Comparison of ENCODE assay signal across 8 cellular contexts in the genomic region with DNA sequence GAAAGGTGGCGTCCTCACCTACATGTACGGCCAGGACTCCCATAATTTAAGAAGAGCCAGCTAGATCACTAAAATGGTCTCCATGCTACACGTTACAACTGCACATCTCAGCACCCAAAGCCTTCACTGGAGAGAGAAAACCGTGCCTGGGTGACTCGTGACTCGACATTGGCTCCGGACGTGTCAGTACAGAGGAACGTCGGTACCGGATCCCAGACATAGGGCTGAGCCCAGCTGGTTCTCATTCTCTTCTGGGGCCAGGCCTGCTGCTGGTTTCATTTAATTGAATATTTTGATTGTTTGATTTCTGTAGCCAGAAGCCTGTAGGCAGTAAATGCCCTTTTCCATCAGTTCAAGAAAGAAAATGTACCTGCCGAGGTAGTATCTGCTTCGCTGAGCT.
DNase-seq lines count a peak whose midpoint lies in the region; ATAC-seq, FAIRE-seq and TF ChIP-seq lines count a peak whose summit lies in the region.

No MANE protein-coding gene starts in this region.

- peak overlapping the region; percentile 3 to 86 (median 30) for H3K27ac Mint-ChIP-seq in naive thymus-derived CD8-positive, alpha-beta T cell

- no peaks in the 10 kb centered on the region for H3K4me1 ChIP-seq in ascending aorta

- H3K9me3 ChIP-seq in ascending aorta = peaks cover 9% of the 10 kb centered on the region in 2 donors

- H3K27ac ChIP-seq in ascending aorta = peak overlapping the region in 1 of 2 donors; percentile 36

- H3K27me3 Mint-ChIP-seq in naive thymus-derived CD8-positive, alpha-beta T cell = peaks cover 0 to 4% (median 0%) of the 10 kb centered on the region in 5 donors

- peaks cover 11 to 22% (median 15%) of the 10 kb centered on the region in 4 donors for H3K4me1 Mint-ChIP-seq in naive thymus-derived CD8-positive, alpha-beta T cell

- FAIRE-seq in HTR-8/SVneo (lab: Jason Lieb, UNC) = no peak

- peak; percentile 18 for ATAC-seq in HG02759 (IDR thresholded peaks at IDR 0.05; ENCODE audit: unreplicated experiment)
- peak; percentile 49 to 62 for ATAC-seq in naive thymus-derived CD8-positive, alpha-beta T cell

- H3K4me3 ChIP-seq in ascending aorta = peak overlapping the region; percentile 12 to 41

- no peaks in the 10 kb centered on the region for H3K27me3 ChIP-seq in ascending aorta

- intact Hi-C loops in ascending aorta (cut with DNase I) = loop anchor here (5.0 to 10.0 kb wide), 3 partner anchors 360 to 1577 kb away; a partner anchor contains a TSS

- H3K4me3 Mint-ChIP-seq in naive thymus-derived CD8-positive, alpha-beta T cell = peak overlapping the region in 8 of 10 donors; percentile 4 to 63 (median 18)

- POLR2A ChIA-PET in naive thymus-derived CD8-positive, alpha-beta T cell (lab: Charles Lee) = interaction anchor here (0.9 to 1.6 kb wide), 3 partner anchors 10 to 34 kb away, joined by 3 to 10 read pairs (median 4); no protein-coding TSS in a partner anchor

- H3K36me3 Mint-ChIP-seq in naive thymus-derived CD8-positive, alpha-beta T cell = peaks cover 0 to 12% (median 7%) of the 10 kb centered on the region in 3 donors

- peaks cover 0 to 17% (median 10%) of the 10 kb centered on the region in 9 donors for H3K9me3 Mint-ChIP-seq in naive thymus-derived CD8-positive, alpha-beta T cell

- DNase-seq in D341Med (ENCODE audit: low spot score) = peak; percentile 42
- peak in 1 of 2 donors; percentile 68 for DNase-seq in ascending aorta (ENCODE audit: low spot score in 2 of 2)
- no peak for DNase-seq in naive thymus-derived CD8-positive, alpha-beta T cell
- DNase-seq in HTR-8/SVneo (ENCODE audit: insufficient read length, low spot score) = no peak
- no peak for DNase-seq in GM10266 (ENCODE audit: extremely low spot score)
- DNase-seq in HT-29 (ENCODE audit: low spot score) = no peak
- DNase-seq in foreskin melanocyte = no peak

- no peaks in the 10 kb centered on the region for H3K36me3 ChIP-seq in ascending aorta

- TF ChIP-seq CTCF in ascending aorta (IDR thresholded peaks at IDR 0.05) (no peak), GM10266 (IDR thresholded peaks at IDR 0.05; ENCODE audit: control insufficient read depth, insufficient read depth, low read depth, missing control alignments) (no peak)
